ENCODE assay signal across 27 cellular contexts in genomic region chr6:29388533-29388932, GRCh38.
DNase-seq lines count a peak whose midpoint lies in the region; TF ChIP-seq lines count a peak whose summit lies in the region.
"Had no signal": no experiment of that assay in that cellular context is flagged by ENCODE, and none has a peak within 500 bp of the region (broad histone marks: within the 10 kb centered on the region; RNA-seq: fewer than 3 reads in every experiment).

No MANE protein-coding gene starts in this region.

- POLR2A ChIA-PET in HEK293 (lab: Yijun Ruan, JAX): no interaction called here

- H3K27ac ChIP-seq in HEK293 (ENCODE audit: extremely low read depth, low read depth, low read length): no peak overlapping the region
- H3K27ac ChIP-seq: 22Rv1; A549; BLaER1; BLaER1 treated with 17β-estradiol and CSF1 and Interleukin-3, amounts not matched to agents 10 nM and 100 nM; C4-2B had no signal

- no peak for TF ChIP-seq CTCF in HEK293 (tag by site-specific recombination; IDR thresholded peaks at IDR 0.05)

- CTCF ChIA-PET in HEK293 (lab: Yijun Ruan, JAX): no interaction called here

- no peaks in the 10 kb centered on the region for H3K4me1 ChIP-seq in HEK293 (ENCODE audit: control insufficient read depth, insufficient read depth, low read length)
- H3K4me1 ChIP-seq: A549; BE2C; BLaER1; BLaER1 treated with 17β-estradiol and CSF1 and Interleukin-3, amounts not matched to agents 10 nM and 100 nM; Caco-2 had no signal

- H3K36me3 ChIP-seq in HEK293 (ENCODE audit: control insufficient read depth in 2 of 2, insufficient read depth in 1 of 2, low read length in 2 of 2): no peaks in the 10 kb centered on the region
- H3K36me3 ChIP-seq: BE2C; BLaER1; BLaER1 treated with 17β-estradiol and CSF1 and Interleukin-3, amounts not matched to agents 10 nM and 100 nM had no signal

- no peak overlapping the region for H3K4me3 ChIP-seq in HEK293 (ENCODE audit: low read depth, low read length)
- H3K4me3 ChIP-seq: A549; BLaER1; BLaER1 treated with 17β-estradiol and CSF1 and Interleukin-3, amounts not matched to agents 10 nM and 100 nM had no signal

- no peaks in the 10 kb centered on the region for H3K9me3 ChIP-seq in HEK293 (ENCODE audit: control insufficient read depth, insufficient read depth, low read depth, low read length)
- H3K9me3 ChIP-seq: A549; BE2C; BLaER1; BLaER1 treated with 17β-estradiol and CSF1 and Interleukin-3, amounts not matched to agents 10 nM and 100 nM; Caco-2 had no signal

- no peak for DNase-seq in NCI-H2107 (lab: John Stamatoyannopoulos, UW)
- DNase-seq: 8988T; ACHN; AML-193; BE2C; C1 segment of cervical spinal cord; Caco-2; Calu3; CD4-positive, alpha-beta memory T cell; CD4-positive, alpha-beta T cell; CD4-positive, CD25-positive, alpha-beta regulatory T cell; CD8-positive, alpha-beta memory T cell; CD8-positive, alpha-beta T cell; COR-L47; DMS 273 treated with DMSO at 0.1 percent for 48 hours; DMS153; DMS53; DMS79; DMS79 treated with DMSO at 0.1 percent for 48 hours; DND-41; EL had no signal

TF ChIP-seq in HEK293, 187 proteins besides CTCF, POLR2A, EP300 and RAD21:
- no peak for TF ChIP-seq HOXA7 (CRISPR knock-in tag; IDR thresholded peaks at IDR 0.05; ENCODE audit: borderline replicate concordance)
- peak; percentile 93 for TF ChIP-seq SCRT2 (tag by site-specific recombination; IDR thresholded peaks at IDR 0.05)
- TF ChIP-seq SCRT1 (tag by site-specific recombination; IDR thresholded peaks at IDR 0.05; ENCODE audit: borderline replicate concordance): peak; percentile 82
